In genomic region chr5:145981612-145982571, GRCh38 we compare ENCODE assay signal across 15 cellular contexts. TPM values are rescaled to one million over a fixed set of nuclear protein-coding genes. Genes with fewer than 3 reads are reported as not detected.
DNase-seq lines count a peak whose midpoint lies in the region; FAIRE-seq and TF ChIP-seq lines count a peak whose summit lies in the region.
"Had no signal": no experiment of that assay in that cellular context is flagged by ENCODE, and none has a peak within 500 bp of the region (broad histone marks: within the 10 kb centered on the region; RNA-seq: fewer than 3 reads in every experiment).

No MANE protein-coding gene starts in this region.

- 55% methylated on average over 3 of the region's 3 CpGs for WGBS in smooth muscle cell (ENCODE audit: low lambda C conversion rate)

- no peak overlapping the region for H2AFZ ChIP-seq in smooth muscle cell (ENCODE audit: low read depth)

- H4K20me1 ChIP-seq in smooth muscle cell (ENCODE audit: low read depth) = no peaks in the 10 kb centered on the region

- no peak overlapping the region for H3K4me3 ChIP-seq in smooth muscle cell
- H3K4me3 ChIP-seq: colonic mucosa, MG63, sigmoid colon, SJCRH30 had no signal

- H3K9ac ChIP-seq in smooth muscle cell (ENCODE audit: low read depth) = no peak overlapping the region

- H3K9me3 ChIP-seq in smooth muscle cell (replicated peaks; ENCODE audit: low read depth) = no peaks in the 10 kb centered on the region
- H3K9me3 ChIP-seq: colonic mucosa, MG63, SJCRH30 had no signal

- TF ChIP-seq POLR2A in GM12891 (IDR thresholded peaks at IDR 0.05; ENCODE audit: low read depth, low read length) = no peak

- DNase-seq in HPDE6-E6E7 (ENCODE audit: extremely low spot score) (peak; percentile 16), NCI-H69 (lab: John Stamatoyannopoulos, UW) (peak; percentile 62), islet precursor cell (peak; percentile 61), smooth muscle cell (lab: John Stamatoyannopoulos, UW; ENCODE audit: unreplicated experiment) (no peak), GM12891 (ENCODE audit: insufficient read length, low spot score) (no peak), GDM1 (lab: John Stamatoyannopoulos, UW) (no peak), A172 (ENCODE audit: low spot score) (no peak)
- DNase-seq: activated naive CD8-positive, alpha-beta T cell treated with anti-CD3 and anti-CD28 coated beads, Interleukin-2, amount 50 U/mL, for 24 hours; colonic mucosa; MG63; NCI-H345; sigmoid colon; SJCRH30; substantia nigra; WERI-Rb-1 had no signal

- H3K27ac ChIP-seq in smooth muscle cell (ENCODE audit: low read depth) = no peak overlapping the region
- H3K27ac ChIP-seq: colonic mucosa, sigmoid colon, SJCRH30, WERI-Rb-1 had no signal

- H3K79me2 ChIP-seq in smooth muscle cell (ENCODE audit: low read depth) = no peaks in the 10 kb centered on the region

- no peaks in the 10 kb centered on the region for H3K36me3 ChIP-seq in smooth muscle cell (ENCODE audit: low read depth)
- H3K36me3 ChIP-seq: colonic mucosa, MG63, sigmoid colon, SJCRH30, WERI-Rb-1 had no signal

- peaks cover under 1% of the 10 kb centered on the region for H3F3A ChIP-seq in smooth muscle cell (ENCODE audit: low read depth)

- peaks cover 22% of the 10 kb centered on the region for H3K27me3 ChIP-seq in smooth muscle cell (ENCODE audit: low read depth)
- H3K27me3 ChIP-seq: colonic mucosa, MG63, sigmoid colon, SJCRH30 had no signal

- FAIRE-seq in GM12891 (lab: Jason Lieb, UNC) = no peak

- peak overlapping the region; percentile 4 for H3K4me2 ChIP-seq in smooth muscle cell

- no peak for TF ChIP-seq CTCF in smooth muscle cell (IDR thresholded peaks at IDR 0.05; ENCODE audit: borderline replicate concordance, insufficient read depth, poor library complexity, severe bottlenecking)

- H3K4me1 ChIP-seq in smooth muscle cell (ENCODE audit: low read depth) = peaks cover 3% of the 10 kb centered on the region
- H3K4me1 ChIP-seq: sigmoid colon, SJCRH30 had no signal

TF ChIP-seq in GM12891, 5 proteins besides CTCF, POLR2A, EP300 and RAD21:
- no peak for TF ChIP-seq POU2F2 (IDR thresholded peaks at IDR 0.05; ENCODE audit: low read depth, low read length)
- TF ChIP-seq PAX5 (IDR thresholded peaks at IDR 0.05; ENCODE audit: insufficient read depth, low read length, severe bottlenecking) = no peak
- no peak for TF ChIP-seq TAF1 (IDR thresholded peaks at IDR 0.05; ENCODE audit: low read depth, low read length)
- TF ChIP-seq SPI1 (IDR thresholded peaks at IDR 0.05; ENCODE audit: low read depth, low read length) = no peak
- TF ChIP-seq POLR2AphosphoS5 (IDR thresholded peaks at IDR 0.05; ENCODE audit: low read depth, low read length) = no peak
TF ChIP-seq in GM12891: peak in this region for 0.

RNA-seq across cellular contexts. Expression of gene SH3RF2, which starts 45.5 kb away (rescaled TPM):
- 2.0 and 2.4 TPM in 2 replicates for total RNA-seq in smooth muscle cell
- polyA plus RNA-seq in smooth muscle cell = 1.0 and 3.1 TPM in 2 replicates
- polyA plus RNA-seq in GM12891 (2012; ENCODE audit: low read depth, missing spikeins) = not detected
- total RNA-seq in A172 (2014; rRNA removed; shearing (Covaris generic)) = 5.9 TPM in 2 replicates
- total RNA-seq: SJCRH30 had no signal

Comparison
In these comparisons a context has a peak if more than half of its experiments do, and no peak if none do; other contexts are left out.
1. DNase-seq: peak in HPDE6-E6E7 (single experiment), NCI-H69 (single experiment) and islet precursor cell (single experiment); none in smooth muscle cell (single experiment), GM12891 (single experiment), GDM1 (single experiment) and A172 (single experiment).